Comparison of ENCODE assay signal across 18 cellular contexts in the genomic region with DNA sequence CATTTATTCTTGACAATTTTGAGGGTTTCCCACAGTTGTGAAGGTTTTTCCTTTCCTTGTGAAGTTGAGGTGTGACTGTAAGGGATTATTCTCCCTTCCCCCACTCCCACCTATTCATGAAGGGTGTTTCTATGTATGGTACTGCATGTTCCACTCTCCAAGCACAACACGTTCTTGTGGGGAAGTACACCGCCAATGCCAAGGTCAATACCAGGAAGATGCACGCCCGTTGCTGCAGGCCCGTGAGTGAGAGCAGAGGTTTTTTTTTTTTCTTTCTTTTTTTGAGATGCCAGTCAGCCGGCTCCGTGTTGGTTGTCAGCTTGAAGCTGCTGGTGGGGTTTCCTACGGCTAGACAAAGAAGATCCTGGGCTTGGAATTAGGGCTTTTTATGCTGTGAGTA. TPM values are rescaled to one million over a fixed set of nuclear protein-coding genes. Genes with fewer than 3 reads are reported as not detected.
DNase-seq lines count a peak whose midpoint lies in the region; ATAC-seq and TF ChIP-seq lines count a peak whose summit lies in the region.
"Had no signal": no experiment of that assay in that cellular context is flagged by ENCODE, and none has a peak within 500 bp of the region (broad histone marks: within the 10 kb centered on the region; RNA-seq: fewer than 3 reads in every experiment).

No MANE protein-coding gene starts in this region.

- ATAC-seq in lower lobe of right lung = peak; percentile 88
- no peak for ATAC-seq in GM18909 (IDR thresholded peaks at IDR 0.05; ENCODE audit: poor library complexity, unreplicated experiment)
- ATAC-seq: CD8-positive, alpha-beta T cell had no signal

- H3K4me3 ChIP-seq in lower lobe of right lung (no peak overlapping the region), tibial artery (peak overlapping the region; percentile 18 to 32)
- H3K4me3 ChIP-seq: BLaER1, SJCRH30 had no signal

- H3K27me3 ChIP-seq in lower lobe of right lung (ENCODE audit: low read depth) (no peaks in the 10 kb centered on the region), tibial artery (no peaks in the 10 kb centered on the region)
- H3K27me3 ChIP-seq: BLaER1, SJCRH30 had no signal

- TF ChIP-seq CTCF in VCaP (conservative IDR thresholded peaks at IDR 0.05) = no peak
- no peak for TF ChIP-seq CTCF in lower lobe of right lung (IDR thresholded peaks at IDR 0.05)
- TF ChIP-seq CTCF in tibial artery (IDR thresholded peaks at IDR 0.05) = no peak

- peak; percentile 63 for DNase-seq in NCI-H82 (lab: John Stamatoyannopoulos, UW)
- no peak for DNase-seq in NCI-H82 treated with DMSO at 0.1 percent for 48 hours (lab: John Stamatoyannopoulos, UW; ENCODE audit: unreplicated experiment)
- peak; percentile 53 for DNase-seq in lower lobe of right lung
- DNase-seq in tibial artery = peak; percentile 38 to 78
- no peak for DNase-seq in Ammon's horn (ENCODE audit: low spot score)
- DNase-seq in NCI-H1092 treated with DMSO at 0.1 percent for 48 hours (lab: John Stamatoyannopoulos, UW) = no peak
- DNase-seq: CD8-positive, alpha-beta T cell; DND-41; MM.1S; NCI-H1105; NCI-H1694 treated with DMSO at 0.1 percent for 48 hours; NCI-H226; NK-92 treated with Interleukin-12 subunit alpha and Interleukin-12 subunit beta, amount 100 ng/mL, for 24 hours; RPMI8226; SJCRH30 had no signal

- H3K9me3 ChIP-seq in lower lobe of right lung (no peaks in the 10 kb centered on the region), tibial artery (no peaks in the 10 kb centered on the region)
- H3K9me3 ChIP-seq: BLaER1, SJCRH30 had no signal

- intact Hi-C loops in lower lobe of right lung (cut with DNase I) (no loop called here), tibial artery (cut with DNase I; ENCODE audit: low total_unique reads) (no loop called here)

- no peaks in the 10 kb centered on the region for H3K36me3 ChIP-seq in lower lobe of right lung
- H3K36me3 ChIP-seq in tibial artery = no peaks in the 10 kb centered on the region
- H3K36me3 ChIP-seq: BLaER1, SJCRH30 had no signal

- peaks cover 5% of the 10 kb centered on the region for H3K4me1 ChIP-seq in lower lobe of right lung
- peaks cover 0 to 21% (median 0%) of the 10 kb centered on the region in 4 donors for H3K4me1 ChIP-seq in tibial artery
- H3K4me1 ChIP-seq: BLaER1 had no signal

- H3K27ac ChIP-seq in VCaP = peak overlapping the region; percentile 48
- H3K27ac ChIP-seq in lower lobe of right lung = no peak overlapping the region
- H3K27ac ChIP-seq in tibial artery = peak overlapping the region in 1 of 2 donors; percentile 48
- H3K27ac ChIP-seq: BLaER1, SJCRH30 had no signal

RNA-seq across cellular contexts. Expression of a gene that starts 38.6 kb away (rescaled TPM):
- 13.8 TPM for total RNA-seq in lower lobe of right lung

Comparison
In these comparisons a context has a peak if more than half of its experiments do, and no peak if none do; other contexts are left out.
1. DNase-seq: peak in NCI-H82 (single experiment), lower lobe of right lung (single experiment) and tibial artery (2 of 2); none in NCI-H82 treated with DMSO at 0.1 percent for 48 hours (single experiment), Ammon's horn (single experiment) and NCI-H1092 treated with DMSO at 0.1 percent for 48 hours (single experiment).